ENCODE assay signal across 1 cellular context in genomic region chr19:56301152-56301551, GRCh38.
TF ChIP-seq lines count a peak whose summit lies in the region.

No MANE protein-coding gene starts in this region.

TF ChIP-seq in SK-N-SH treated with all-trans-retinoic acid at 6 μM for 48 hours, 23 proteins besides CTCF, POLR2A, EP300 and RAD21 (continued from another document):
- TF ChIP-seq PATZ1 (CRISPR knock-in tag; IDR thresholded peaks at IDR 0.05; ENCODE audit: borderline replicate concordance) (no peak), RARB (CRISPR knock-in tag; IDR thresholded peaks at IDR 0.05) (no peak), ISL1 (CRISPR knock-in tag; IDR thresholded peaks at IDR 0.05) (no peak), TCF4 (CRISPR knock-in tag; IDR thresholded peaks at IDR 0.05; ENCODE audit: borderline replicate concordance) (no peak), OSR1 (CRISPR knock-in tag; IDR thresholded peaks at IDR 0.05) (no peak), PPARA (CRISPR knock-in tag; IDR thresholded peaks at IDR 0.05; ENCODE audit: borderline replicate concordance) (no peak), TSHZ2 (CRISPR knock-in tag; IDR thresholded peaks at IDR 0.05) (no peak), CSDC2 (CRISPR knock-in tag; IDR thresholded peaks at IDR 0.05) (no peak), TOX (CRISPR knock-in tag; IDR thresholded peaks at IDR 0.05; ENCODE audit: borderline replicate concordance) (no peak), ESRRG (CRISPR knock-in tag; IDR thresholded peaks at IDR 0.05) (no peak), GLIS3 (CRISPR knock-in tag; IDR thresholded peaks at IDR 0.05) (no peak)
- TF ChIP-seq, protein P1, sequence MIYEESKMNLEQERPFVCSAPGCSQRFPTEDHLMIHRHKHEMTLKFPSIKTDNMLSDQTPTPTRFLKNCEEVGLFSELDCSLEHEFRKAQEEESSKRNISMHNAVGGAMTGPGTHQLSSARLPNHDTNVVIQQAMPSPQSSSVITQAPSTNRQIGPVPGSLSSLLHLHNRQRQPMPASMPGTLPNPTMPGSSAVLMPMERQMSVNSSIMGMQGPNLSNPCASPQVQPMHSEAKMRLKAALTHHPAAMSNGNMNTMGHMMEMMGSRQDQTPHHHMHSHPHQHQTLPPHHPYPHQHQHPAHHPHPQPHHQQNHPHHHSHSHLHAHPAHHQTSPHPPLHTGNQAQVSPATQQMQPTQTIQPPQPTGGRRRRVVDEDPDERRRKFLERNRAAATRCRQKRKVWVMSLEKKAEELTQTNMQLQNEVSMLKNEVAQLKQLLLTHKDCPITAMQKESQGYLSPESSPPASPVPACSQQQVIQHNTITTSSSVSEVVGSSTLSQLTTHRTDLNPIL (CRISPR knock-in tag; IDR thresholded peaks at IDR 0.05; ENCODE audit: low read depth) = no peak
- TF ChIP-seq, protein P2, sequence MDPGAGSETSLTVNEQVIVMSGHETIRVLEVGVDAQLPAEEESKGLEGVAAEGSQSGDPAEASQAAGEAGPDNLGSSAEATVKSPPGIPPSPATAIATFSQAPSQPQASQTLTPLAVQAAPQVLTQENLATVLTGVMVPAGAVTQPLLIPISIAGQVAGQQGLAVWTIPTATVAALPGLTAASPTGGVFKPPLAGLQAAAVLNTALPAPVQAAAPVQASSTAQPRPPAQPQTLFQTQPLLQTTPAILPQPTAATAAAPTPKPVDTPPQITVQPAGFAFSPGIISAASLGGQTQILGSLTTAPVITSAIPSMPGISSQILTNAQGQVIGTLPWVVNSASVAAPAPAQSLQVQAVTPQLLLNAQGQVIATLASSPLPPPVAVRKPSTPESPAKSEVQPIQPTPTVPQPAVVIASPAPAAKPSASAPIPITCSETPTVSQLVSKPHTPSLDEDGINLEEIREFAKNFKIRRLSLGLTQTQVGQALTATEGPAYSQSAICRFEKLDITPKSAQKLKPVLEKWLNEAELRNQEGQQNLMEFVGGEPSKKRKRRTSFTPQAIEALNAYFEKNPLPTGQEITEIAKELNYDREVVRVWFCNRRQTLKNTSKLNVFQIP (CRISPR knock-in tag; IDR thresholded peaks at IDR 0.05; ENCODE audit: borderline replicate concordance, low read depth) = no peak
TF ChIP-seq in SK-N-SH treated with all-trans-retinoic acid at 6 μM for 48 hours: peak in this region for 0.
